ENCODE assay signal across 17 cellular contexts in the genomic region with DNA sequence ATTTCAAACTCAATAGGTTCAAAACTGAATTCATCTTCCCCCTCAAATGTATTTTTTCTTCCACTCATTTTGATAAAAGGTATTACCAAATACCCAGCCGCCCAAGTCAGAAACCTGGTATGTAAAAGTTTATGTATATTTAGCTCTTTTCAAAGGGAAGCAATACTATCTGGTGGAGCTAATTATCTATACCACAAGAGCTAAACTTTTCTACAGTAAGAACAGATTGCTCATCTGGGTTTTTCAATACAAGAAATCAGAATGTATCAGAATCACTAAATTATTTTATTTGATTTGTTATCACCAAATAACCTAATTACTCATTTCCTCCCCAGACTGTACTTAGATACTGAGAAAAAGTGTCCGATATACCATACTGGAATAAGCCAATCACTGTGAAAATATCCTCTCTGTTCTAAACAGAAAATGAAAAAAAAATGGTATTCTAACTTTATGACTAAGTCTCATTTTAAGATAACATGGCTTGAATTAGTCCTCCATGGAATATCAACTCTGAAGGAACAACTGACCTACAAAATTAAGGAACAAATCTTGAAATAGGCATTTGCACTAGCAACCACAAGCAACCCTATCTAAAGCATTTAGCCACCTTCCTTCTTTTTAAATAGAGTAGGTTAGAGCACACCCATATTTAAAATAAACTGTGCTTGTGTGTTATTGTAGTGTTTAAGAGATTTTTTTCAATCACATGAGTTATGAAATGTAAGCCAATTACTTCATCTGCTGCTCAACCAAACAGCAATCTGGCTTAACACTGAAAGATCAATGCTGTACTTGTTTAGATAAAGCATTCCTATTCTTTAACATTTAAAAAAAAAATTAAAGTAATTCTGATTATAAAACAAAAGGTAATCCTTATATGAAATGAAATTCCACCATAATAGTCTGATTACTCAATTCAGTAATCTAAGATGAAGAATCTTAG. TPM values are rescaled to one million over a fixed set of nuclear protein-coding genes. Genes with fewer than 3 reads are reported as not detected.
DNase-seq lines count a peak whose midpoint lies in the region; ATAC-seq and TF ChIP-seq lines count a peak whose summit lies in the region.
"Had no signal": no experiment of that assay in that cellular context is flagged by ENCODE, and none has a peak within 500 bp of the region (broad histone marks: within the 10 kb centered on the region; RNA-seq: fewer than 3 reads in every experiment).

No MANE protein-coding gene starts in this region.

- no peak for DNase-seq in activated T-cell treated with anti-CD3 and anti-CD28 coated beads, Interleukin-2, amount 50 U/mL, for 24 hours
- DNase-seq in activated T-cell treated with anti-CD3 and anti-CD28 coated beads, Interleukin-2, amount 50 U/mL, for 48 hours: no peak
- DNase-seq in adipocyte (ENCODE audit: low read depth): peak; percentile 36
- DNase-seq in fibroblast of lung (ENCODE audit: low read depth in 2 of 2): peak; percentile 38 to 44
- no peak for DNase-seq in psoas muscle
- DNase-seq in CD14-positive monocyte (ENCODE audit: low spot score): no peak
- DNase-seq in cerebellar cortex (ENCODE audit: low spot score): no peak
- DNase-seq in activated T-helper 1 cell treated with anti-CD3 and anti-CD28 coated beads, Interleukin-12 subunit alpha, Interleukin-12 subunit beta, Interleukin-2, Interleukin-4 antibody, amounts not matched to agents 30 ng/mL and 10 ng/mL and 1 ng/mL, durations not matched to agents 14 hours and 24 hours and 36 hours (ENCODE audit: low spot score): no peak
- DNase-seq: 8988T, DMS53, HFFc6, MM.1S, NCI-H1105, NCI-H1694 treated with DMSO at 0.1 percent for 48 hours, NCI-H69, PC-9 had no signal

- 97 to 100% (median 98%) methylated on average over 2 of the region's 2 CpGs for WGBS in psoas muscle, 3 donors

- H3K36me3 ChIP-seq in adipocyte (ENCODE audit: control insufficient read depth, insufficient read depth, low read length, severe bottlenecking) (peaks cover 57% of the 10 kb centered on the region), fibroblast of lung (ENCODE audit: control insufficient read depth, insufficient read depth, low read length) (no peaks in the 10 kb centered on the region), psoas muscle (ENCODE audit: insufficient read depth in 1 of 2, low read depth in 1 of 2) (peaks cover 2 to 68% of the 10 kb centered on the region in 2 donors)

- no peaks in the 10 kb centered on the region for H4K20me1 ChIP-seq in fibroblast of lung (ENCODE audit: control insufficient read depth, extremely low read depth, insufficient read depth, low read length)

- H3K4me1 Mint-ChIP-seq in activated T-cell treated with anti-CD3 and anti-CD28 coated beads, Interleukin-2, amount 50 U/mL, for 24 hours (ENCODE audit: low read depth): peaks cover 12% of the 10 kb centered on the region
- H3K4me1 Mint-ChIP-seq in CD14-positive monocyte: no peaks in the 10 kb centered on the region
- H3K4me1 Mint-ChIP-seq in activated T-helper 1 cell treated with anti-CD3 and anti-CD28 coated beads, Interleukin-12 subunit alpha, Interleukin-12 subunit beta, Interleukin-2, Interleukin-4 antibody, amounts not matched to agents 30 ng/mL and 10 ng/mL and 1 ng/mL, durations not matched to agents 14 hours and 24 hours and 36 hours (ENCODE audit: low read depth): peaks cover 8% of the 10 kb centered on the region

- no peak overlapping the region for H3K4me3 ChIP-seq in adipocyte (ENCODE audit: low read length)
- H3K4me3 ChIP-seq in fibroblast of lung (replicated peaks in 1 of 4; ENCODE audit: control extremely low read depth in 1 of 4, insufficient read depth in 1 of 4, low read depth in 3 of 4, low read length in 4 of 4): no peak overlapping the region
- no peak overlapping the region for H3K4me3 ChIP-seq in psoas muscle
- H3K4me3 ChIP-seq: PC-9 had no signal

- intact Hi-C loops in psoas muscle (cut with DNase I) (no loop called here), CD14-positive monocyte (cut with micrococcal nuclease) (no loop called here)
- intact Hi-C loops in activated T-helper 1 cell treated with anti-CD3 and anti-CD28 coated beads, Interleukin-12 subunit alpha, Interleukin-12 subunit beta, Interleukin-2, Interleukin-4 antibody, amounts not matched to agents 30 ng/mL and 10 ng/mL and 1 ng/mL, durations not matched to agents 14 hours and 24 hours and 36 hours (cut with micrococcal nuclease): no loop called here

- no peaks in the 10 kb centered on the region for H3K27me3 Mint-ChIP-seq in activated T-cell treated with anti-CD3 and anti-CD28 coated beads, Interleukin-2, amount 50 U/mL, for 24 hours
- H3K27me3 Mint-ChIP-seq in CD14-positive monocyte (ENCODE audit: low read depth in 3 of 3): no peaks in the 10 kb centered on the region
- H3K27me3 Mint-ChIP-seq in activated T-helper 1 cell treated with anti-CD3 and anti-CD28 coated beads, Interleukin-12 subunit alpha, Interleukin-12 subunit beta, Interleukin-2, Interleukin-4 antibody, amounts not matched to agents 30 ng/mL and 10 ng/mL and 1 ng/mL, durations not matched to agents 14 hours and 24 hours and 36 hours (ENCODE audit: insufficient read depth): no peaks in the 10 kb centered on the region

- H3K79me2 ChIP-seq in fibroblast of lung (ENCODE audit: control insufficient read depth, insufficient read depth, low read length): peaks cover under 1% of the 10 kb centered on the region

- H3K4me2 ChIP-seq in fibroblast of lung (ENCODE audit: extremely low read depth, insufficient read depth, low read length): no peak overlapping the region
- H3K4me2 ChIP-seq: KMS-11, PC-9 had no signal

- TF ChIP-seq CTCF in fibroblast of lung (conservative IDR thresholded peaks at IDR 0.05 in 1 of 2, IDR thresholded peaks at IDR 0.05 in 1 of 2; ENCODE audit: low read depth in 1 of 2, low read length in 2 of 2): no peak
- no peak for TF ChIP-seq CTCF in psoas muscle (IDR thresholded peaks at IDR 0.05)
- TF ChIP-seq CTCF in CD14-positive monocyte (IDR thresholded peaks at IDR 0.05): no peak

- H3K27ac ChIP-seq in fibroblast of lung (ENCODE audit: insufficient read depth, low read length) (no peak overlapping the region), psoas muscle (peak overlapping the region; percentile 2)
- H3K27ac ChIP-seq: KMS-11, PC-9 had no signal

- peaks cover 86% of the 10 kb centered on the region for H3K36me3 Mint-ChIP-seq in activated T-cell treated with anti-CD3 and anti-CD28 coated beads, Interleukin-2, amount 50 U/mL, for 24 hours (ENCODE audit: low read depth)
- H3K36me3 Mint-ChIP-seq in CD14-positive monocyte: peaks cover 50 to 77% of the 10 kb centered on the region in 2 donors
- H3K36me3 Mint-ChIP-seq in activated T-helper 1 cell treated with anti-CD3 and anti-CD28 coated beads, Interleukin-12 subunit alpha, Interleukin-12 subunit beta, Interleukin-2, Interleukin-4 antibody, amounts not matched to agents 30 ng/mL and 10 ng/mL and 1 ng/mL, durations not matched to agents 14 hours and 24 hours and 36 hours (ENCODE audit: low read depth): peaks cover 52% of the 10 kb centered on the region

- no peak for ATAC-seq in psoas muscle

- H3K27me3 ChIP-seq in adipocyte (replicated peaks; ENCODE audit: control insufficient read depth, insufficient read depth, low read length) (no peaks in the 10 kb centered on the region), fibroblast of lung (ENCODE audit: control insufficient read depth, insufficient read depth, low read length) (no peaks in the 10 kb centered on the region), psoas muscle (ENCODE audit: insufficient read depth in 3 of 3, low read length in 2 of 3) (no peaks in the 10 kb centered on the region)

- H3K4me1 ChIP-seq in adipocyte (ENCODE audit: control insufficient read depth, insufficient read depth, low read length) (peaks cover 8% of the 10 kb centered on the region), fibroblast of lung (ENCODE audit: control insufficient read depth, extremely low read depth, insufficient read depth, low read length) (no peaks in the 10 kb centered on the region), psoas muscle (no peaks in the 10 kb centered on the region)

- H3K9ac ChIP-seq in adipocyte (ENCODE audit: low read length) (no peak overlapping the region), fibroblast of lung (ENCODE audit: insufficient read depth, low read length) (no peak overlapping the region)
- H3K9ac ChIP-seq: KMS-11 had no signal

- H2AFZ ChIP-seq in fibroblast of lung (ENCODE audit: low read length): no peak overlapping the region
- H2AFZ ChIP-seq: PC-9 had no signal

- H3K4me3 Mint-ChIP-seq in activated T-cell treated with anti-CD3 and anti-CD28 coated beads, Interleukin-2, amount 50 U/mL, for 24 hours: no peak overlapping the region
- no peak overlapping the region for H3K4me3 Mint-ChIP-seq in CD14-positive monocyte
- H3K4me3 Mint-ChIP-seq in activated T-helper 1 cell treated with anti-CD3 and anti-CD28 coated beads, Interleukin-12 subunit alpha, Interleukin-12 subunit beta, Interleukin-2, Interleukin-4 antibody, amounts not matched to agents 30 ng/mL and 10 ng/mL and 1 ng/mL, durations not matched to agents 14 hours and 24 hours and 36 hours: no peak overlapping the region
- H3K4me3 Mint-ChIP-seq: HFFc6 had no signal

- no peaks in the 10 kb centered on the region for H3K9me3 Mint-ChIP-seq in activated T-cell treated with anti-CD3 and anti-CD28 coated beads, Interleukin-2, amount 50 U/mL, for 24 hours
- H3K9me3 Mint-ChIP-seq in CD14-positive monocyte: no peaks in the 10 kb centered on the region
- no peaks in the 10 kb centered on the region for H3K9me3 Mint-ChIP-seq in activated T-helper 1 cell treated with anti-CD3 and anti-CD28 coated beads, Interleukin-12 subunit alpha, Interleukin-12 subunit beta, Interleukin-2, Interleukin-4 antibody, amounts not matched to agents 30 ng/mL and 10 ng/mL and 1 ng/mL, durations not matched to agents 14 hours and 24 hours and 36 hours
- H3K9me3 Mint-ChIP-seq: HFFc6 had no signal

- H3K9me3 ChIP-seq in adipocyte (ENCODE audit: control insufficient read depth, low read length) (no peaks in the 10 kb centered on the region), fibroblast of lung (ENCODE audit: control insufficient read depth, insufficient read depth, low read depth, low read length) (no peaks in the 10 kb centered on the region), psoas muscle (no peaks in the 10 kb centered on the region)

- peak overlapping the region; percentile 52 for H3K27ac Mint-ChIP-seq in activated T-cell treated with anti-CD3 and anti-CD28 coated beads, Interleukin-2, amount 50 U/mL, for 24 hours
- no peak overlapping the region for H3K27ac Mint-ChIP-seq in CD14-positive monocyte
- H3K27ac Mint-ChIP-seq in activated T-helper 1 cell treated with anti-CD3 and anti-CD28 coated beads, Interleukin-12 subunit alpha, Interleukin-12 subunit beta, Interleukin-2, Interleukin-4 antibody, amounts not matched to agents 30 ng/mL and 10 ng/mL and 1 ng/mL, durations not matched to agents 14 hours and 24 hours and 36 hours: no peak overlapping the region
- H3K27ac Mint-ChIP-seq: HFFc6 had no signal

RNA-seq across cellular contexts. Expression of a gene that starts 34.9 kb away (rescaled TPM):
- total RNA-seq in fibroblast of lung (52.7 and 56.5 TPM in 2 replicates), psoas muscle (100 to 1,000 TPM; 115 to 206 (median 144) TPM)
- polyA plus RNA-seq in fibroblast of lung (87.0 and 93.1 TPM in 2 replicates), psoas muscle (10 to 100 TPM; 27.8 to 63.4 (median 42.6) TPM), CD14-positive monocyte (10 to 100 TPM; 20.9 to 22.0 TPM)
- 48.6 and 52.8 TPM in 2 replicates for polyA plus RNA-seq in fibroblast of lung (2012)
- polyA minus RNA-seq in fibroblast of lung (ENCODE audit: low replicate concordance): 7.2 and 8.1 TPM in 2 replicates
- 94.6 and 98.9 TPM in 2 replicates for total RNA-seq in activated T-helper 1 cell treated with anti-CD3 and anti-CD28 coated beads, Interleukin-12 subunit alpha, Interleukin-12 subunit beta, Interleukin-2, Interleukin-4 antibody, amounts not matched to agents 30 ng/mL and 10 ng/mL and 1 ng/mL, durations not matched to agents 14 hours and 24 hours and 36 hours

Comparison
In these comparisons a context has a peak if more than half of its experiments do, and no peak if none do; other contexts are left out.
1. DNase-seq: peak in adipocyte (single experiment) and fibroblast of lung (2 of 2); none in activated T-cell treated with anti-CD3 and anti-CD28 coated beads, Interleukin-2, amount 50 U/mL, for 24 hours (single experiment), activated T-cell treated with anti-CD3 and anti-CD28 coated beads, Interleukin-2, amount 50 U/mL, for 48 hours (0 of 2), psoas muscle (0 of 2), CD14-positive monocyte (single experiment), cerebellar cortex (single experiment) and activated T-helper 1 cell treated with anti-CD3 and anti-CD28 coated beads, Interleukin-12 subunit alpha, Interleukin-12 subunit beta, Interleukin-2, Interleukin-4 antibody, amounts not matched to agents 30 ng/mL and 10 ng/mL and 1 ng/mL, durations not matched to agents 14 hours and 24 hours and 36 hours (single experiment).